In the genomic region with DNA sequence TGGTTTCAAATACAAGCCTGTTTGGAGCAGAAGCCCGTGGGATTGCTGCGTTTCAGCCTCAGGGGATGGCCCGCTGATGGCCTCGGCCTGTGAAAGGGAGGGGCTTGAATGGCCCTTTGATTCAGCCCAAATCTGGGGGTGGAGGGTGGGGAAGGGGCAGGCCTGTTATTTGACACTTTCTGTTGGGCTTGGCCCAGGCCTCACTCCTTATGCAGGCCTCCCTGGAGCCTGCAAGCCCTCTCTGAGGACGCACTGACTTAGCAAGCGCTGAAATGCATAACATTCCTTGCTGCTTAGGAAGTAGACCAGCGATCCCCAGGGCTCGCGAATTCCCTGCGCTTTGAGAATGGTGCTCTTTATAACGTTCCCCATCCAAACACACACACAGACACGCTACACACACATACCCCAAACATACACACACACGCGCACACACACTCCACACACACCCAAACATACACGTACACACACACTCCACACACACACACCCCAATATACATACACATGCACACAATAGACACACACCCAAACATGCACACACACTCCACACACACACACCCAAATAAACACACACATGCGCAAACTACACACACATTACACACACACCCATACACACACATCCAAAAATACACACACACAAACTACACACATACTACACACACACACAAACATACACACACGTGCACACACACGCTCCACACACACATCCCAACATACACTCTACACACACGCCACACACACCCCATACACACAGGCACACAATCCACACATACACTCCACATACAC, we compare ENCODE assay signal across 1 cellular context.
TF ChIP-seq lines count a peak whose summit lies in the region.

No MANE protein-coding gene starts in this region.

TF ChIP-seq in endothelial cell of umbilical vein, 7 proteins besides CTCF, POLR2A, EP300 and RAD21:
- no peak for TF ChIP-seq GATA2 (IDR thresholded peaks at IDR 0.05; ENCODE audit: insufficient read depth, insufficient read length, low read depth, low read length)
- no peak for TF ChIP-seq EZH2 (IDR thresholded peaks at IDR 0.05; ENCODE audit: borderline replicate concordance, low read depth, low read length, severe bottlenecking)
- no peak for TF ChIP-seq JUN (IDR thresholded peaks at IDR 0.05; ENCODE audit: borderline replicate concordance, insufficient read depth, insufficient read length, low read depth)
- TF ChIP-seq POLR2AphosphoS5 (IDR thresholded peaks at IDR 0.05; ENCODE audit: insufficient read depth, low read depth, low read length), result no peak
- no peak for TF ChIP-seq FOS (IDR thresholded peaks at IDR 0.05; ENCODE audit: borderline replicate concordance, insufficient read depth, low read length)
- TF ChIP-seq MYC (IDR thresholded peaks at IDR 0.05; ENCODE audit: low read depth, low read length), result no peak
- TF ChIP-seq, protein P1, sequence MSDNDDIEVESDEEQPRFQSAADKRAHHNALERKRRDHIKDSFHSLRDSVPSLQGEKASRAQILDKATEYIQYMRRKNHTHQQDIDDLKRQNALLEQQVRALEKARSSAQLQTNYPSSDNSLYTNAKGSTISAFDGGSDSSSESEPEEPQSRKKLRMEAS (IDR thresholded peaks at IDR 0.05; ENCODE audit: insufficient read depth, insufficient read length), result no peak
